In the genomic region with DNA sequence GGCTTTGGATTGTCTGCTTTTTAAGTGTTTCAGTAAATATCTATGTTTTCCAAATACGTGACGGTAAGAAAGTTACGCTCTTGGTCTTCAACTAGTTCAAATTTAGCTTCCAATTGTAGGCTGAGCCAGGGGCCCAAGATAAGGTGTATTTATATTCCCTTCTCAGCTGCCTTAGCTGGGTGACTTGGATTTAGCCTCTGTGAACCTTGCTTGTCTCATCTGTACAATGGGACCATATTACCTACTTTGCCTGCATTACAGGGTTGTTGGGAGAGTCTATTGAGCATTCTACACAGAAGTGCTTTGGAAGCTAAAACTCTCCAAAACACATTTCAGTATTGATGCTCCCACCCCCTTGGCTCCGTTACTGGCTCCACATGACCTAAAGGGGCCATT, we compare ENCODE assay signal across 1 cellular context.
TF ChIP-seq lines count a peak whose summit lies in the region.

No MANE protein-coding gene starts in this region.

TF ChIP-seq in GM23338, 12 proteins besides CTCF, POLR2A, EP300 and RAD21 (continued from another document):
- TF ChIP-seq, protein P1, sequence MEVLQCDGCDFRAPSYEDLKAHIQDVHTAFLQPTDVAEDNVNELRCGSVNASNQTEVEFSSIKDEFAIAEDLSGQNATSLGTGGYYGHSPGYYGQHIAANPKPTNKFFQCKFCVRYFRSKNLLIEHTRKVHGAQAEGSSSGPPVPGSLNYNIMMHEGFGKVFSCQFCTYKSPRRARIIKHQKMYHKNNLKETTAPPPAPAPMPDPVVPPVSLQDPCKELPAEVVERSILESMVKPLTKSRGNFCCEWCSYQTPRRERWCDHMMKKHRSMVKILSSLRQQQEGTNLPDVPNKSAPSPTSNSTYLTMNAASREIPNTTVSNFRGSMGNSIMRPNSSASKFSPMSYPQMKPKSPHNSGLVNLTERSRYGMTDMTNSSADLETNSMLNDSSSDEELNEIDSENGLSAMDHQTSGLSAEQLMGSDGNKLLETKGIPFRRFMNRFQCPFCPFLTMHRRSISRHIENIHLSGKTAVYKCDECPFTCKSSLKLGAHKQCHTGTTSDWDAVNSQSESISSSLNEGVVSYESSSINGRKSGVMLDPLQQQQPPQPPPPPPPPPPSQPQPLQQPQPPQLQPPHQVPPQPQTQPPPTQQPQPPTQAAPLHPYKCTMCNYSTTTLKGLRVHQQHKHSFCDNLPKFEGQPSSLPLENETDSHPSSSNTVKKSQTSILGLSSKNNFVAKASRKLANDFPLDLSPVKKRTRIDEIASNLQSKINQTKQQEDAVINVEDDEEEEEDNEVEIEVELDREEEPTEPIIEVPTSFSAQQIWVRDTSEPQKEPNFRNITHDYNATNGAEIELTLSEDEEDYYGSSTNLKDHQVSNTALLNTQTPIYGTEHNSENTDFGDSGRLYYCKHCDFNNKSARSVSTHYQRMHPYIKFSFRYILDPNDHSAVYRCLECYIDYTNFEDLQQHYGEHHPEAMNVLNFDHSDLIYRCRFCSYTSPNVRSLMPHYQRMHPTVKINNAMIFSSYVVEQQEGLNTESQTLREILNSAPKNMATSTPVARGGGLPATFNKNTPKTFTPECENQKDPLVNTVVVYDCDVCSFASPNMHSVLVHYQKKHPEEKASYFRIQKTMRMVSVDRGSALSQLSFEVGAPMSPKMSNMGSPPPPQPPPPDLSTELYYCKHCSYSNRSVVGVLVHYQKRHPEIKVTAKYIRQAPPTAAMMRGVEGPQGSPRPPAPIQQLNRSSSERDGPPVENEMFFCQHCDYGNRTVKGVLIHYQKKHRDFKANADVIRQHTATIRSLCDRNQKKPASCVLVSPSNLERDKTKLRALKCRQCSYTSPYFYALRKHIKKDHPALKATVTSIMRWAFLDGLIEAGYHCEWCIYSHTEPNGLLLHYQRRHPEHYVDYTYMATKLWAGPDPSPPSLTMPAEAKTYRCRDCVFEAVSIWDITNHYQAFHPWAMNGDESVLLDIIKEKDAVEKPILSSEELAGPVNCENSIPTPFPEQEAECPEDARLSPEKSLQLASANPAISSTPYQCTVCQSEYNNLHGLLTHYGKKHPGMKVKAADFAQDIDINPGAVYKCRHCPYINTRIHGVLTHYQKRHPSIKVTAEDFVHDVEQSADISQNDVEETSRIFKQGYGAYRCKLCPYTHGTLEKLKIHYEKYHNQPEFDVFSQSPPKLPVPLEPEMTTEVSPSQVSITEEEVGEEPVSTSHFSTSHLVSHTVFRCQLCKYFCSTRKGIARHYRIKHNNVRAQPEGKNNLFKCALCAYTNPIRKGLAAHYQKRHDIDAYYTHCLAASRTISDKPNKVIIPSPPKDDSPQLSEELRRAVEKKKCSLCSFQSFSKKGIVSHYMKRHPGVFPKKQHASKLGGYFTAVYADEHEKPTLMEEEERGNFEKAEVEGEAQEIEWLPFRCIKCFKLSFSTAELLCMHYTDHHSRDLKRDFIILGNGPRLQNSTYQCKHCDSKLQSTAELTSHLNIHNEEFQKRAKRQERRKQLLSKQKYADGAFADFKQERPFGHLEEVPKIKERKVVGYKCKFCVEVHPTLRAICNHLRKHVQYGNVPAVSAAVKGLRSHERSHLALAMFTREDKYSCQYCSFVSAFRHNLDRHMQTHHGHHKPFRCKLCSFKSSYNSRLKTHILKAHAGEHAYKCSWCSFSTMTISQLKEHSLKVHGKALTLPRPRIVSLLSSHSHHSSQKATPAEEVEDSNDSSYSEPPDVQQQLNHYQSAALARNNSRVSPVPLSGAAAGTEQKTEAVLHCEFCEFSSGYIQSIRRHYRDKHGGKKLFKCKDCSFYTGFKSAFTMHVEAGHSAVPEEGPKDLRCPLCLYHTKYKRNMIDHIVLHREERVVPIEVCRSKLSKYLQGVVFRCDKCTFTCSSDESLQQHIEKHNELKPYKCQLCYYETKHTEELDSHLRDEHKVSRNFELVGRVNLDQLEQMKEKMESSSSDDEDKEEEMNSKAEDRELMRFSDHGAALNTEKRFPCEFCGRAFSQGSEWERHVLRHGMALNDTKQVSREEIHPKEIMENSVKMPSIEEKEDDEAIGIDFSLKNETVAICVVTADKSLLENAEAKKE (CRISPR knock-in tag; IDR thresholded peaks at IDR 0.05): no peak
- TF ChIP-seq CREB1 (CRISPR knock-in tag; IDR thresholded peaks at IDR 0.05; ENCODE audit: low read depth) (no peak), EZH2 (IDR thresholded peaks at IDR 0.05; ENCODE audit: low read depth, unreplicated experiment) (no peak), STAT1 (IDR thresholded peaks at IDR 0.05; ENCODE audit: unreplicated experiment) (no peak), NANOG (IDR thresholded peaks at IDR 0.05; ENCODE audit: borderline replicate concordance) (no peak), EZH2phosphoT487 (IDR thresholded peaks at IDR 0.05; ENCODE audit: unreplicated experiment) (no peak)
- TF ChIP-seq, protein P2, sequence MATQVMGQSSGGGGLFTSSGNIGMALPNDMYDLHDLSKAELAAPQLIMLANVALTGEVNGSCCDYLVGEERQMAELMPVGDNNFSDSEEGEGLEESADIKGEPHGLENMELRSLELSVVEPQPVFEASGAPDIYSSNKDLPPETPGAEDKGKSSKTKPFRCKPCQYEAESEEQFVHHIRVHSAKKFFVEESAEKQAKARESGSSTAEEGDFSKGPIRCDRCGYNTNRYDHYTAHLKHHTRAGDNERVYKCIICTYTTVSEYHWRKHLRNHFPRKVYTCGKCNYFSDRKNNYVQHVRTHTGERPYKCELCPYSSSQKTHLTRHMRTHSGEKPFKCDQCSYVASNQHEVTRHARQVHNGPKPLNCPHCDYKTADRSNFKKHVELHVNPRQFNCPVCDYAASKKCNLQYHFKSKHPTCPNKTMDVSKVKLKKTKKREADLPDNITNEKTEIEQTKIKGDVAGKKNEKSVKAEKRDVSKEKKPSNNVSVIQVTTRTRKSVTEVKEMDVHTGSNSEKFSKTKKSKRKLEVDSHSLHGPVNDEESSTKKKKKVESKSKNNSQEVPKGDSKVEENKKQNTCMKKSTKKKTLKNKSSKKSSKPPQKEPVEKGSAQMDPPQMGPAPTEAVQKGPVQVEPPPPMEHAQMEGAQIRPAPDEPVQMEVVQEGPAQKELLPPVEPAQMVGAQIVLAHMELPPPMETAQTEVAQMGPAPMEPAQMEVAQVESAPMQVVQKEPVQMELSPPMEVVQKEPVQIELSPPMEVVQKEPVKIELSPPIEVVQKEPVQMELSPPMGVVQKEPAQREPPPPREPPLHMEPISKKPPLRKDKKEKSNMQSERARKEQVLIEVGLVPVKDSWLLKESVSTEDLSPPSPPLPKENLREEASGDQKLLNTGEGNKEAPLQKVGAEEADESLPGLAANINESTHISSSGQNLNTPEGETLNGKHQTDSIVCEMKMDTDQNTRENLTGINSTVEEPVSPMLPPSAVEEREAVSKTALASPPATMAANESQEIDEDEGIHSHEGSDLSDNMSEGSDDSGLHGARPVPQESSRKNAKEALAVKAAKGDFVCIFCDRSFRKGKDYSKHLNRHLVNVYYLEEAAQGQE (IDR thresholded peaks at IDR 0.05; ENCODE audit: unreplicated experiment): no peak
- TF ChIP-seq, protein P3, sequence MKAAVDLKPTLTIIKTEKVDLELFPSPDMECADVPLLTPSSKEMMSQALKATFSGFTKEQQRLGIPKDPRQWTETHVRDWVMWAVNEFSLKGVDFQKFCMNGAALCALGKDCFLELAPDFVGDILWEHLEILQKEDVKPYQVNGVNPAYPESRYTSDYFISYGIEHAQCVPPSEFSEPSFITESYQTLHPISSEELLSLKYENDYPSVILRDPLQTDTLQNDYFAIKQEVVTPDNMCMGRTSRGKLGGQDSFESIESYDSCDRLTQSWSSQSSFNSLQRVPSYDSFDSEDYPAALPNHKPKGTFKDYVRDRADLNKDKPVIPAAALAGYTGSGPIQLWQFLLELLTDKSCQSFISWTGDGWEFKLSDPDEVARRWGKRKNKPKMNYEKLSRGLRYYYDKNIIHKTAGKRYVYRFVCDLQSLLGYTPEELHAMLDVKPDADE (IDR thresholded peaks at IDR 0.05): no peak
